Comparison of ENCODE assay signal across 19 cellular contexts in the genomic region with DNA sequence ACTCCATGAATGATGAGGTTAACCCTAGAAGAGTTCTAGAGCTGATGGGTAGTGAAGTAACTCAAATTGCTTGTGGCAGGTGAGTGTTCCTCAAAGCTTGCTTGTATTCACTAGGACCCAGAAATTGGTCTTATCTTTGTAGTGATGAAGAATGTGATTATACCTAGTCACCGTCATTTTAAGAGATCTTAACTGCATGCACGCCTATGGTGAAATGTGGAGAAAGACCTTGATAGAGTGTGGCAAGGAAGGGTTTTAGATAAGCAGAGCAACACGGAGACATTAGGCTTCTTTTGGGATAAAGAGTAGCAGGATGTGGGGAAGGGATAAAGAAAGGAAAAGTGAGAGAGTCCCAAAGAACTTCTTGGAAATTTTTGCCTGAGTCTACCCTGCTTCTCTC. TPM values are rescaled to one million over a fixed set of nuclear protein-coding genes. Genes with fewer than 3 reads are reported as not detected.
DNase-seq lines count a peak whose midpoint lies in the region; ATAC-seq, FAIRE-seq and TF ChIP-seq lines count a peak whose summit lies in the region.
"Had no signal": no experiment of that assay in that cellular context is flagged by ENCODE, and none has a peak within 500 bp of the region (broad histone marks: within the 10 kb centered on the region; RNA-seq: fewer than 3 reads in every experiment).

No MANE protein-coding gene starts in this region.

- no peak overlapping the region for H3K4me2 ChIP-seq in trophoblast cell (ENCODE audit: low read length)
- no peak overlapping the region for H3K4me2 ChIP-seq in PC-9

- H3K14ac ChIP-seq in trophoblast cell (ENCODE audit: low read length) = no peak overlapping the region

- FAIRE-seq in kidney (lab: Jason Lieb, UNC) = no peak
- FAIRE-seq: GM12891, GM18507, H54 had no signal

- H3K4me1 Mint-ChIP-seq in CD4-positive, alpha-beta T cell (ENCODE audit: low read depth) = peaks cover 61% of the 10 kb centered on the region
- peaks cover 20 to 32% (median 26%) of the 10 kb centered on the region in 4 donors for H3K4me1 Mint-ChIP-seq in CD4-positive, alpha-beta memory T cell
- peaks cover 30% of the 10 kb centered on the region for H3K4me1 Mint-ChIP-seq in activated T-helper 17 cell treated with anti-CD3 and anti-CD28 coated beads, Interleukin-2, amount 50 U/mL, for 72 hours

- peak overlapping the region; percentile 48 for H3K27ac Mint-ChIP-seq in CD4-positive, alpha-beta T cell
- H3K27ac Mint-ChIP-seq in CD4-positive, alpha-beta memory T cell = peak overlapping the region in 6 of 7 donors; percentile 3 to 72 (median 42)
- peak overlapping the region; percentile 71 for H3K27ac Mint-ChIP-seq in activated T-helper 17 cell treated with anti-CD3 and anti-CD28 coated beads, Interleukin-2, amount 50 U/mL, for 72 hours
- H3K27ac Mint-ChIP-seq: HFFc6 had no signal

- no peaks in the 10 kb centered on the region for H3K79me1 ChIP-seq in trophoblast cell (ENCODE audit: low read length)

- CTCF ChIA-PET in CD4-positive, alpha-beta T cell (lab: Charles Lee) = interaction anchor here (1.1 to 3.3 kb wide), 4 partner anchors 8 to 116 kb away, joined by 3 to 12 read pairs (median 3); no protein-coding TSS in a partner anchor
- CTCF ChIA-PET in CD4-positive, alpha-beta memory T cell (lab: Charles Lee; ENCODE audit: partially characterized antibody) = interaction anchor here (4.7 kb wide), 1 partner anchor 115 kb away, joined by 26 read pairs; no protein-coding TSS in a partner anchor
- CTCF ChIA-PET in PC-9 (lab: Charles Lee) = no interaction called here

- no peak for DNase-seq in CD4-positive, alpha-beta T cell
- DNase-seq in CD4-positive, alpha-beta memory T cell = no peak
- DNase-seq in trophoblast cell = peak; percentile 52 to 85
- no peak for DNase-seq in PC-9
- no peak for DNase-seq in kidney
- DNase-seq: C1 segment of cervical spinal cord, Calu3, COR-L47, DMS53, DMS79 treated with DMSO at 0.1 percent for 48 hours, GF-D8, GOT3, HFFc6 had no signal

- H4K8ac ChIP-seq in trophoblast cell (ENCODE audit: low read depth, low read length) = no peak overlapping the region

- ATAC-seq in CD4-positive, alpha-beta T cell (ENCODE audit: poor library complexity) = no peak
- ATAC-seq in activated T-helper 17 cell treated with anti-CD3 and anti-CD28 coated beads, Interleukin-2, amount 50 U/mL, for 72 hours (replicated peaks) = no peak

- H3F3A ChIP-seq in PC-9 (ENCODE audit: insufficient read depth, low read depth) = no peaks in the 10 kb centered on the region

- no peak overlapping the region for H4K91ac ChIP-seq in trophoblast cell (ENCODE audit: low read depth, low read length)

- H3K36me3 ChIP-seq in CD4-positive, alpha-beta memory T cell (ENCODE audit: insufficient read depth, low read length) = peaks cover 25% of the 10 kb centered on the region
- H3K36me3 ChIP-seq in trophoblast cell (ENCODE audit: control insufficient read depth in 1 of 2, insufficient read depth in 2 of 2, low read length in 2 of 2) (no peaks in the 10 kb centered on the region), PC-9 (ENCODE audit: low read depth) (no peaks in the 10 kb centered on the region), kidney (ENCODE audit: control insufficient read depth in 1 of 2, insufficient read depth in 2 of 2, low read length in 2 of 2) (peaks cover 11 to 23% of the 10 kb centered on the region in 2 donors)
- H3K36me3 ChIP-seq: HAP-1 had no signal

- no peak overlapping the region for H2BK120ac ChIP-seq in trophoblast cell (ENCODE audit: insufficient read depth, low read length, poor library complexity)

- no peak overlapping the region for H2BK5ac ChIP-seq in trophoblast cell (ENCODE audit: low read depth, low read length, poor library complexity)

- intact Hi-C loops in CD4-positive, alpha-beta T cell (cut with DNase I, micrococcal nuclease) = loop anchor here (5.0 kb wide), 2 partner anchors 38 to 63 kb away; partner anchors contain the start of gene HERC3 (in 2 of the 2)
- intact Hi-C loops in CD4-positive, alpha-beta memory T cell (cut with micrococcal nuclease) = loop anchor here (5.0 kb wide), 1 partner anchor 367 kb away; no protein-coding TSS in a partner anchor
- intact Hi-C loops in PC-9 (cut with micrococcal nuclease; ENCODE audit: unreplicated experiment) = no loop called here
- intact Hi-C loops in kidney (cut with DNase I) = no loop called here

- H2AK5ac ChIP-seq in trophoblast cell (ENCODE audit: low read length) = no peak overlapping the region

- H3K9ac ChIP-seq in trophoblast cell (ENCODE audit: low read length) (no peak overlapping the region), kidney (ENCODE audit: low read length in 2 of 2) (no peak overlapping the region)

- H3K79me2 ChIP-seq in trophoblast cell (ENCODE audit: control insufficient read depth, insufficient read depth, low read length, poor library complexity) = no peaks in the 10 kb centered on the region
- no peaks in the 10 kb centered on the region for H3K79me2 ChIP-seq in PC-9 (ENCODE audit: low read depth)

- H3K4me3 ChIP-seq in CD4-positive, alpha-beta memory T cell (ENCODE audit: low read length in 2 of 2) = no peak overlapping the region
- H3K4me3 ChIP-seq in trophoblast cell (ENCODE audit: low read depth, low read length) (no peak overlapping the region), PC-9 (no peak overlapping the region), kidney (ENCODE audit: low read length in 2 of 2) (no peak overlapping the region)
- H3K4me3 ChIP-seq: HAP-1 had no signal

- TF ChIP-seq CTCF in CD4-positive, alpha-beta T cell (IDR thresholded peaks at IDR 0.05) = no peak
- TF ChIP-seq CTCF in PC-9 (conservative IDR thresholded peaks at IDR 0.05) (no peak), kidney (IDR thresholded peaks at IDR 0.05; ENCODE audit: borderline replicate concordance, extremely low read depth, insufficient read depth) (no peak)

- peaks cover 74% of the 10 kb centered on the region for H3K36me3 Mint-ChIP-seq in CD4-positive, alpha-beta T cell (ENCODE audit: low read depth)
- peaks cover 43 to 62% of the 10 kb centered on the region in 2 donors for H3K36me3 Mint-ChIP-seq in CD4-positive, alpha-beta memory T cell
- H3K36me3 Mint-ChIP-seq in activated T-helper 17 cell treated with anti-CD3 and anti-CD28 coated beads, Interleukin-2, amount 50 U/mL, for 72 hours (ENCODE audit: low read depth) = peaks cover 88% of the 10 kb centered on the region

- H3K4ac ChIP-seq in trophoblast cell (ENCODE audit: low read depth, low read length) = no peak overlapping the region

- POLR2A ChIA-PET in CD4-positive, alpha-beta T cell (lab: Charles Lee) = no interaction called here
- POLR2A ChIA-PET in CD4-positive, alpha-beta memory T cell (lab: Charles Lee; ENCODE audit: partially characterized antibody) = interaction anchor here (1.0 kb wide), 1 partner anchor 64 kb away, joined by 3 read pairs; no protein-coding TSS in a partner anchor
- POLR2A ChIA-PET in PC-9 (lab: Charles Lee; ENCODE audit: unreplicated experiment) = no interaction called here

- H3K23ac ChIP-seq in trophoblast cell (ENCODE audit: low read length) = no peak overlapping the region

- no peaks in the 10 kb centered on the region for H3K9me3 ChIP-seq in CD4-positive, alpha-beta T cell (ENCODE audit: control insufficient read depth, low read length)
- no peaks in the 10 kb centered on the region for H3K9me3 ChIP-seq in CD4-positive, alpha-beta memory T cell (ENCODE audit: control insufficient read depth in 1 of 2, low read length in 2 of 2)
- H3K9me3 ChIP-seq in trophoblast cell (ENCODE audit: insufficient read depth, low read depth, low read length) (no peaks in the 10 kb centered on the region), PC-9 (ENCODE audit: insufficient read depth, low read depth) (no peaks in the 10 kb centered on the region), kidney (ENCODE audit: control insufficient read depth in 1 of 2, low read length in 2 of 2) (no peaks in the 10 kb centered on the region)
- H3K9me3 ChIP-seq: HAP-1 had no signal

- H2BK12ac ChIP-seq in trophoblast cell (ENCODE audit: low read length) = no peak overlapping the region

- H2AFZ ChIP-seq in trophoblast cell (ENCODE audit: insufficient read depth, low read length, poor library complexity) (no peak overlapping the region), PC-9 (no peak overlapping the region)

- no peaks in the 10 kb centered on the region for H3K27me3 Mint-ChIP-seq in CD4-positive, alpha-beta T cell
- H3K27me3 Mint-ChIP-seq in CD4-positive, alpha-beta memory T cell = no peaks in the 10 kb centered on the region
- no peaks in the 10 kb centered on the region for H3K27me3 Mint-ChIP-seq in activated T-helper 17 cell treated with anti-CD3 and anti-CD28 coated beads, Interleukin-2, amount 50 U/mL, for 72 hours

- no TSS peak for BruUV-seq in PC-9 (replicated peaks; lab: Mats Ljungman, UMichigan)

- no peak overlapping the region for H3K18ac ChIP-seq in trophoblast cell (ENCODE audit: low read length)

- WGBS in trophoblast cell (ENCODE audit: extremely low coverage, insufficient coverage, insufficient read length) = no CpG with 5 or more reads among the region's 3 CpGs

- no peak overlapping the region for H3K27ac ChIP-seq in CD4-positive, alpha-beta T cell (ENCODE audit: low read depth, low read length)
- no peak overlapping the region for H3K27ac ChIP-seq in CD4-positive, alpha-beta memory T cell (ENCODE audit: low read depth, low read length)
- H3K27ac ChIP-seq in trophoblast cell (ENCODE audit: low read depth, low read length) (no peak overlapping the region), PC-9 (no peak overlapping the region), kidney (ENCODE audit: low read depth in 2 of 2, low read length in 2 of 2) (no peak overlapping the region)

- H4K12ac ChIP-seq in trophoblast cell (ENCODE audit: low read depth, low read length) = no peak overlapping the region

- H3K4me1 ChIP-seq in CD4-positive, alpha-beta memory T cell (ENCODE audit: insufficient read depth, low read length) = peaks cover 5% of the 10 kb centered on the region
- H3K4me1 ChIP-seq in trophoblast cell (ENCODE audit: control insufficient read depth in 1 of 2, insufficient read depth in 2 of 2, low read length in 2 of 2) (peaks cover 0 to 3% of the 10 kb centered on the region in 2 experiments), PC-9 (replicated peaks; ENCODE audit: insufficient read depth) (peaks cover 9% of the 10 kb centered on the region), kidney (ENCODE audit: control insufficient read depth in 1 of 2, insufficient read depth in 1 of 2, low read depth in 1 of 2, low read length in 2 of 2) (peaks cover 7 to 18% of the 10 kb centered on the region in 2 donors)
- H3K4me1 ChIP-seq: HAP-1 had no signal

- no peaks in the 10 kb centered on the region for H3K9me3 Mint-ChIP-seq in CD4-positive, alpha-beta T cell
- peaks cover 0 to 2% (median 0%) of the 10 kb centered on the region in 8 donors for H3K9me3 Mint-ChIP-seq in CD4-positive, alpha-beta memory T cell
- no peaks in the 10 kb centered on the region for H3K9me3 Mint-ChIP-seq in activated T-helper 17 cell treated with anti-CD3 and anti-CD28 coated beads, Interleukin-2, amount 50 U/mL, for 72 hours
- H3K9me3 Mint-ChIP-seq: HFFc6 had no signal

- H3K27me3 ChIP-seq in CD4-positive, alpha-beta T cell (ENCODE audit: control insufficient read depth, insufficient read depth, low read length) = no peaks in the 10 kb centered on the region
- H3K27me3 ChIP-seq in CD4-positive, alpha-beta memory T cell (ENCODE audit: insufficient read depth, low read length) = no peaks in the 10 kb centered on the region
- H3K27me3 ChIP-seq in trophoblast cell (ENCODE audit: insufficient read depth, low read length) (no peaks in the 10 kb centered on the region), PC-9 (ENCODE audit: insufficient read depth, low read depth) (no peaks in the 10 kb centered on the region)

- no peaks in the 10 kb centered on the region for H4K20me1 ChIP-seq in PC-9 (ENCODE audit: insufficient read depth)

- H3K4me3 Mint-ChIP-seq in CD4-positive, alpha-beta T cell = no peak overlapping the region
- H3K4me3 Mint-ChIP-seq in CD4-positive, alpha-beta memory T cell = no peak overlapping the region
- no peak overlapping the region for H3K4me3 Mint-ChIP-seq in activated T-helper 17 cell treated with anti-CD3 and anti-CD28 coated beads, Interleukin-2, amount 50 U/mL, for 72 hours
- H3K4me3 Mint-ChIP-seq: HFFc6 had no signal

- no peaks in the 10 kb centered on the region for H3K9me2 ChIP-seq in PC-9 (ENCODE audit: insufficient read depth)

RNA-seq across cellular contexts. Expression of gene NAP1L5, which starts 42.4 kb away (rescaled TPM):
- 10 to 100 TPM; 17.3 to 17.9 TPM for total RNA-seq in CD4-positive, alpha-beta T cell
- 1 to 10 TPM; 1.2 to 1.6 TPM for total RNA-seq in CD4-positive, alpha-beta memory T cell
- polyA plus RNA-seq in CD4-positive, alpha-beta memory T cell = 1 to 10 TPM; 3.4 to 3.9 TPM
- total RNA-seq in activated T-helper 17 cell treated with anti-CD3 and anti-CD28 coated beads, Interleukin-2, amount 50 U/mL, for 72 hours = 1 to 10 TPM; 2.0 to 4.1 TPM
- 2.1 and 2.3 TPM in 2 replicates for polyA plus RNA-seq in trophoblast cell (2013)
- 0.28 and 0.37 TPM in 2 replicates for total RNA-seq in PC-9 (2021)
- 5.9 TPM for total RNA-seq in kidney
- 12.4 TPM for polyA plus RNA-seq in kidney (ENCODE audit: insufficient read depth, low read depth, low replicate concordance)
- total RNA-seq: A673, Calu3 had no signal

Comparison
In these comparisons a context has a peak if more than half of its experiments do, and no peak if none do; other contexts are left out.
1. DNase-seq: peak in trophoblast cell (2 of 2); none in CD4-positive, alpha-beta T cell (0 of 10), CD4-positive, alpha-beta memory T cell (0 of 5), PC-9 (0 of 2) and kidney (single experiment).
2. intact Hi-C loops: an anchor here in CD4-positive, alpha-beta T cell (5.0 kb wide) and CD4-positive, alpha-beta memory T cell (5.0 kb wide); none called in PC-9 and kidney.
3. Peak in every context shown above with its lines, with median percentiles within 50 percentile points of each other: H3K27ac Mint-ChIP-seq.